In the genomic region with DNA sequence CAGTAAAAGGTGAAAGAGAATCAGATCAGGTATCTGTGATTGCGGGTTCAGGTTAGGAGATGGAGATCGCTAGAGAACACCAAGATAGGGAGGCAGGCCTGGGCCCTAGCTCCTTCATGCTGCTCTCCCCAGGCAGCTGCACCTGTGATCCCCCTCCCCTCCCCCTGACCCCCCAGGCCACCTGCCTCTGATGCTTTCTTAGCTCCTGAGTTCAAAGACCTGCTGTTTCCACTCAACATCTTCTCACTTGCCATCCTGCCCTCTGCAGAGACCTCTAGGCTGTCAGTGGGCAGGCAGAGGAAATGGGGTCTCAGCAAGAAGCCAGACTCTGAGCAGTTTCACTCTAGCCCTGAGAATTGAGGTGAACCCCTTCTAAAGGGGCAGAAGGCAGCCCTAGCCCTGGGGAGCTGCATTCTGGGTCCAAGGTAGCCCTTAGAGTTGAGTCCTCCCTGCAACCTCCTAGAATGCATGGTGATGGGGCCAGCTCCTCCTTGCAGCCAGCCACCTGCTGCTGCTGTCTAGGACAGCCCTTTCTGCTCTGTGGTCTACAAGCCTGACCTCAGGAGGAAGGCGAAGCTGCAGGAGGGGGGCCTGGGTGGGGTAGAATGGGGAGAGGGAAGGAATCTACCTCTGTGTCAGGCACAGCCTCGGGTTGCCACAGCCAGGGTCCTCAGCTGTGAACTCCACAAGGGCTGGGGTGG, we compare ENCODE assay signal across 2 cellular contexts.
TF ChIP-seq lines count a peak whose summit lies in the region.

No MANE protein-coding gene starts in this region.

TF ChIP-seq in Ishikawa, 13 proteins besides CTCF, POLR2A, EP300 and RAD21:
- TF ChIP-seq ZBTB7A (IDR thresholded peaks at IDR 0.05; ENCODE audit: low read depth) (peak; percentile 44; the same call in 1 of the 2 replicates), EGR1 (IDR thresholded peaks at IDR 0.05) (no peak), FOXM1 (IDR thresholded peaks at IDR 0.05; ENCODE audit: borderline replicate concordance, low read depth) (no peak)
- TF ChIP-seq, protein P1, sequence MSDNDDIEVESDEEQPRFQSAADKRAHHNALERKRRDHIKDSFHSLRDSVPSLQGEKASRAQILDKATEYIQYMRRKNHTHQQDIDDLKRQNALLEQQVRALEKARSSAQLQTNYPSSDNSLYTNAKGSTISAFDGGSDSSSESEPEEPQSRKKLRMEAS (IDR thresholded peaks at IDR 0.05) = 0 out of 2 replicates have a peak, but pooled peaks have one; percentile 10
- TF ChIP-seq, protein P2, sequence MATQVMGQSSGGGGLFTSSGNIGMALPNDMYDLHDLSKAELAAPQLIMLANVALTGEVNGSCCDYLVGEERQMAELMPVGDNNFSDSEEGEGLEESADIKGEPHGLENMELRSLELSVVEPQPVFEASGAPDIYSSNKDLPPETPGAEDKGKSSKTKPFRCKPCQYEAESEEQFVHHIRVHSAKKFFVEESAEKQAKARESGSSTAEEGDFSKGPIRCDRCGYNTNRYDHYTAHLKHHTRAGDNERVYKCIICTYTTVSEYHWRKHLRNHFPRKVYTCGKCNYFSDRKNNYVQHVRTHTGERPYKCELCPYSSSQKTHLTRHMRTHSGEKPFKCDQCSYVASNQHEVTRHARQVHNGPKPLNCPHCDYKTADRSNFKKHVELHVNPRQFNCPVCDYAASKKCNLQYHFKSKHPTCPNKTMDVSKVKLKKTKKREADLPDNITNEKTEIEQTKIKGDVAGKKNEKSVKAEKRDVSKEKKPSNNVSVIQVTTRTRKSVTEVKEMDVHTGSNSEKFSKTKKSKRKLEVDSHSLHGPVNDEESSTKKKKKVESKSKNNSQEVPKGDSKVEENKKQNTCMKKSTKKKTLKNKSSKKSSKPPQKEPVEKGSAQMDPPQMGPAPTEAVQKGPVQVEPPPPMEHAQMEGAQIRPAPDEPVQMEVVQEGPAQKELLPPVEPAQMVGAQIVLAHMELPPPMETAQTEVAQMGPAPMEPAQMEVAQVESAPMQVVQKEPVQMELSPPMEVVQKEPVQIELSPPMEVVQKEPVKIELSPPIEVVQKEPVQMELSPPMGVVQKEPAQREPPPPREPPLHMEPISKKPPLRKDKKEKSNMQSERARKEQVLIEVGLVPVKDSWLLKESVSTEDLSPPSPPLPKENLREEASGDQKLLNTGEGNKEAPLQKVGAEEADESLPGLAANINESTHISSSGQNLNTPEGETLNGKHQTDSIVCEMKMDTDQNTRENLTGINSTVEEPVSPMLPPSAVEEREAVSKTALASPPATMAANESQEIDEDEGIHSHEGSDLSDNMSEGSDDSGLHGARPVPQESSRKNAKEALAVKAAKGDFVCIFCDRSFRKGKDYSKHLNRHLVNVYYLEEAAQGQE (IDR thresholded peaks at IDR 0.05; ENCODE audit: low read depth) = no peak

TF ChIP-seq in GM12878, 131 proteins besides CTCF, POLR2A, EP300 and RAD21:
- no peak for TF ChIP-seq FOS (IDR thresholded peaks at IDR 0.05; ENCODE audit: borderline replicate concordance, extremely low read depth, insufficient read length)
- TF ChIP-seq RB1 (IDR thresholded peaks at IDR 0.05; ENCODE audit: borderline replicate concordance) = no peak
- TF ChIP-seq, protein P3, sequence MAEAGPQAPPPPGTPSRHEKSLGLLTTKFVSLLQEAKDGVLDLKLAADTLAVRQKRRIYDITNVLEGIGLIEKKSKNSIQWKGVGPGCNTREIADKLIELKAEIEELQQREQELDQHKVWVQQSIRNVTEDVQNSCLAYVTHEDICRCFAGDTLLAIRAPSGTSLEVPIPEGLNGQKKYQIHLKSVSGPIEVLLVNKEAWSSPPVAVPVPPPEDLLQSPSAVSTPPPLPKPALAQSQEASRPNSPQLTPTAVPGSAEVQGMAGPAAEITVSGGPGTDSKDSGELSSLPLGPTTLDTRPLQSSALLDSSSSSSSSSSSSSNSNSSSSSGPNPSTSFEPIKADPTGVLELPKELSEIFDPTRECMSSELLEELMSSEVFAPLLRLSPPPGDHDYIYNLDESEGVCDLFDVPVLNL (IDR thresholded peaks at IDR 0.05; ENCODE audit: low read depth, low read length) = no peak
- no peak for TF ChIP-seq CUX1 (IDR thresholded peaks at IDR 0.05; ENCODE audit: insufficient replicate concordance, low read depth, low read length)
- TF ChIP-seq ZNF384 (IDR thresholded peaks at IDR 0.05; ENCODE audit: borderline replicate concordance, low read depth, low read length) = no peak
- no peak for TF ChIP-seq ELK1 (IDR thresholded peaks at IDR 0.05; ENCODE audit: low read depth, low read length)
- no peak for TF ChIP-seq NKRF (conservative IDR thresholded peaks at IDR 0.05)
- no peak for TF ChIP-seq FOXK2 (IDR thresholded peaks at IDR 0.05)
- no peak for TF ChIP-seq CBX5 (IDR thresholded peaks at IDR 0.05; ENCODE audit: low read depth)
- no peak for TF ChIP-seq POLR2AphosphoS2 (IDR thresholded peaks at IDR 0.05; ENCODE audit: low read depth, low read length)
- TF ChIP-seq ZSCAN29 (IDR thresholded peaks at IDR 0.05) = no peak
TF ChIP-seq in GM12878: peak in this region for 0.
